In genomic region chr14:83825836-83826235, GRCh38 we compare ENCODE assay signal across 23 cellular contexts.
"Had no signal": no experiment of that assay in that cellular context is flagged by ENCODE, and none has a peak within 500 bp of the region (broad histone marks: within the 10 kb centered on the region; RNA-seq: fewer than 3 reads in every experiment).

No MANE protein-coding gene starts in this region.

- DNase-seq: occipital lobe; ovary; posterior cingulate gyrus; psoas muscle; right cardiac atrium; right lobe of liver; sigmoid colon; small intestine; stimulated activated CD4-positive, alpha-beta T cell treated with anti-CD3 and anti-CD28 coated beads, Interleukin-15, amount 100 ng/mL, for 24 hours; stimulated activated CD4-positive, alpha-beta T cell treated with anti-CD3 and anti-CD28 coated beads, Interleukin-2, amount 100 ng/mL, for 24 hours; stimulated activated CD4-positive, alpha-beta T cell treated with anti-CD3 and anti-CD28 coated beads, Interleukin-2, amount 100 ng/mL, for 48 hours; stimulated activated CD4-positive, alpha-beta T cell treated with anti-CD3 and anti-CD28 coated beads, Interleukin-4, amount 100 ng/mL, for 24 hours; stimulated activated naive B cell treated with anti-CD40 and anti-IgM and Interleukin-4, amounts not matched to agents 10 μg/mL and 1 μg/mL and 100 μg/mL, for 72 hours; stimulated activated naive CD4-positive, alpha-beta T cell treated with Interleukin-2 at 50 U/mL for 16 hours; stomach; thyroid gland; trophoblast cell; upper lobe of left lung had no signal

- H3K9me3 ChIP-seq: ovary, psoas muscle, right lobe of liver, sigmoid colon, stomach, thoracic aorta, thyroid gland, tibial nerve, upper lobe of left lung, vagina had no signal

- H3K4me1 ChIP-seq: neural progenitor cell, parathyroid adenoma, psoas muscle, right lobe of liver, sigmoid colon, stomach, tibial nerve, vagina had no signal

- H3K4me3 ChIP-seq: neural progenitor cell, ovary, right lobe of liver, sigmoid colon, stomach, thyroid gland, tibial nerve, upper lobe of left lung, vagina had no signal

- H3K27ac ChIP-seq: neural progenitor cell, ovary, parathyroid adenoma, psoas muscle, right lobe of liver, sigmoid colon, stomach, thoracic aorta, thyroid gland, tibial nerve, upper lobe of left lung, vagina had no signal

- H3K36me3 ChIP-seq: neural progenitor cell, ovary, right lobe of liver, sigmoid colon, stomach, thoracic aorta, thyroid gland, tibial nerve, upper lobe of left lung, vagina had no signal

- H3K27me3 ChIP-seq: neural progenitor cell, ovary, right lobe of liver, sigmoid colon, stomach, thyroid gland, tibial nerve, upper lobe of left lung, vagina had no signal
